In the genomic region with DNA sequence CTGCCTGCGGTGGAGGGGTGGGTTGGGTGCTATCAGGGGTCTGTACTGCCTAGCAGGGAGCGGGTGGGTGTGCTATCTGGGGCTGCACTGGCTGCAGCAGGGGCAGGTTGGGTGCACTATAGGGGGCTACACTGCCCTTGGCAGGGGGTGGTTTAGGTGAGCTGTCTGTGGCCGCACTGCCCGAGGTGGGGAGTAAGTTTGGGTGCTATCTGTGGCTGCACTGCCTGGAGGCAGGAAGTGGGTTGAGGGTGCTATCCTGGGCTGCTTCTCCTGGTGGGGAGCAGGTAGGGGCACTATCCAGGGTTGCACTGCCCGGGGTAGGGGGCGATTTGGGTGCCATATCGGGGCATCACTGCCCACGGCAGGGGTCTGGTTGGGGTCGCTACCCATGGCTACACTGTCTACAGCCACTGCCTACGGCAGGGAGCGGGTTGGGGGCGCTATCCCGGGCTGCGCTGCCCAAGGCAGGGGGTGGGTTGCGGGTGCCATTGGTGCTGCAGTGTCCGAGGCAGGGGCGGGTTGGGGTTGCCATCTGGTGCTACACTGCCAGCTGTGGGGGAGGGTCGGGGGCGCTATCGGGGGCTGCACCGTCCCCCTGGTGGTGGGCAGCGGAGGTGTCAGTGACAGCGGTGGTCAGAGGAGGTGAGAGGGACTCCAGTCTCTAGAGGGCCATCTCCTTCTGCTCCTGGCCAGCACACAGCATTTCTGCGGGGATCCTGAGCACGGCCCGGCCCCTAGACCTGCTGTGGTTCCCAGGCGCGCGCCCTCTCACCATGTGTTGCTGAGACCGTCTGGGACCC, we compare ENCODE assay signal across 13 cellular contexts. TPM values are rescaled to one million over a fixed set of nuclear protein-coding genes. Genes with fewer than 3 reads are reported as not detected.
DNase-seq lines count a peak whose midpoint lies in the region; ATAC-seq and TF ChIP-seq lines count a peak whose summit lies in the region.
"Had no signal": no experiment of that assay in that cellular context is flagged by ENCODE, and none has a peak within 500 bp of the region (broad histone marks: within the 10 kb centered on the region; RNA-seq: fewer than 3 reads in every experiment).

No MANE protein-coding gene starts in this region.

- peak in 1 of 56 donors; percentile 0 for TF ChIP-seq CTCF in dorsolateral prefrontal cortex (IDR thresholded peaks at IDR 0.05 in 54 of 56, conservative IDR thresholded peaks at IDR 0.05 in 2 of 56; ENCODE audit: low read depth in 1 of 56, partially characterized antibody in 56 of 56)
- no peak for TF ChIP-seq CTCF in coronary artery (IDR thresholded peaks at IDR 0.05)

- H2AFZ ChIP-seq in neuron (ENCODE audit: low read depth, low read length) = no peak overlapping the region

- ATAC-seq in GM21515 (IDR thresholded peaks at IDR 0.05; ENCODE audit: unreplicated experiment) = no peak
- ATAC-seq: psoas muscle had no signal

- H3K9ac ChIP-seq in HUES6 (ENCODE audit: low read length) = no peak overlapping the region

- H3K27me3 ChIP-seq in HUES6 (ENCODE audit: control insufficient read depth, insufficient read depth, low read length) (peaks cover 43% of the 10 kb centered on the region), dorsolateral prefrontal cortex (peaks cover 0 to 14% (median 0%) of the 10 kb centered on the region in 45 donors), neuron (ENCODE audit: insufficient read depth, low read length) (no peaks in the 10 kb centered on the region)

- peak; percentile 15 for DNase-seq in NK-92 treated with Interleukin-12 subunit alpha and Interleukin-12 subunit beta, amount 100 ng/mL, for 24 hours (lab: John Stamatoyannopoulos, UW)
- no peak for DNase-seq in NK-92 (lab: John Stamatoyannopoulos, UW; ENCODE audit: unreplicated experiment)
- no peak for DNase-seq in dorsolateral prefrontal cortex
- DNase-seq in stimulated activated CD4-positive, alpha-beta T cell treated with anti-CD3 and anti-CD28 coated beads, Interleukin-4, amount 100 ng/mL, for 4 hours = no peak
- DNase-seq in coronary artery (ENCODE audit: low spot score) = no peak
- DNase-seq: foreskin melanocyte, psoas muscle had no signal

- H3K36me3 ChIP-seq in HUES6 (ENCODE audit: control insufficient read depth, insufficient read depth, low read length) (no peaks in the 10 kb centered on the region), neuron (ENCODE audit: insufficient read depth, low read length) (no peaks in the 10 kb centered on the region)

- H3K4me3 ChIP-seq in HUES6 (ENCODE audit: low read depth, low read length) (peak overlapping the region; percentile 19; the same call in 1 of the 2 replicates), dorsolateral prefrontal cortex (peak overlapping the region in 42 of 59 donors; percentile 2 to 70 (median 49)), neuron (ENCODE audit: low read length) (peak overlapping the region; percentile 46), coronary artery (no peak overlapping the region)
- H3K4me3 ChIP-seq: psoas muscle had no signal

- intact Hi-C loops in dorsolateral prefrontal cortex (cut with DNase I) = no loop called here

- peaks cover 13% of the 10 kb centered on the region for H3K4me1 ChIP-seq in HUES6 (ENCODE audit: control insufficient read depth, insufficient read depth, low read length)
- H3K4me1 ChIP-seq in neuron (ENCODE audit: insufficient read depth, low read length) = peaks cover 9% of the 10 kb centered on the region
- H3K4me1 ChIP-seq: psoas muscle had no signal

- no peaks in the 10 kb centered on the region for H3K9me3 ChIP-seq in HUES6 (ENCODE audit: control insufficient read depth, insufficient read depth, low read depth, low read length)
- H3K9me3 ChIP-seq in neuron (ENCODE audit: low read length) = no peaks in the 10 kb centered on the region
- H3K9me3 ChIP-seq: psoas muscle had no signal

- H3K27ac ChIP-seq in HUES6 (ENCODE audit: low read depth, low read length) (no peak overlapping the region), dorsolateral prefrontal cortex (no peak overlapping the region), coronary artery (no peak overlapping the region)
- H3K27ac ChIP-seq: psoas muscle had no signal

RNA-seq across cellular contexts. Expression of gene RFPL2, which starts 1.3 kb away (rescaled TPM):
- 10 to 100 TPM in 70 of 120 experiments, 1 to 10 TPM in 50; 2.7 to 32.4 (median 11.3) TPM for total RNA-seq in dorsolateral prefrontal cortex
- total RNA-seq: Daoy, psoas muscle had no signal

RNA-seq across cellular contexts. Expression of gene C22orf42, which starts 47.1 kb away (rescaled TPM):
- 1 to 10 TPM in 1 of 120 experiments, under 1 TPM in 5, not detected in 114; 0.37 to 1.1 (median 0.49) TPM for total RNA-seq in dorsolateral prefrontal cortex
- total RNA-seq: Daoy, psoas muscle, temporal lobe had no signal

RNA-seq across cellular contexts. Expression of gene SLC5A4, which starts 49.0 kb away (rescaled TPM):
- 1 to 10 TPM in 36 of 120 experiments, under 1 TPM in 70, not detected in 14; 0.23 to 9.1 (median 0.72) TPM for total RNA-seq in dorsolateral prefrontal cortex
- total RNA-seq: Daoy, mononuclear cell had no signal
